In the genomic region with DNA sequence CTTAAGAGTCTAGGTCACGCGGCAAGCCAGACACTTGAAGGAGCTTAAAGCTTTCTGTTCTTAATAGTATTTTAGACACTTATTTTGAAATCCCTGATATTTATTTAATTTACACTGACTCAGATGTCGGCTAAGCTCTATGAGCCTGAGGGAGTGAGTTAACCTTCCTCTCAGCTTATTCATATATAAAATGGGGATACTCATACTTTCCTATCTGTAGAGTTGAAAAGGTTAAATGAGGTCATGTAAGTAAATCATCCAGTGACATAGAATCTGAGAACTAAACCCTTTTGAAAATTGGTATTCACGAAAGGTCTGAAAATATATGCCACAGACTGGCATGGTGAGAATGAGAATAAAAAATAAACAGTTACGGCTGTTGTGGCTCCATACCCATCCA, we compare ENCODE assay signal across 14 cellular contexts. TPM values are rescaled to one million over a fixed set of nuclear protein-coding genes. Genes with fewer than 3 reads are reported as not detected.
DNase-seq lines count a peak whose midpoint lies in the region; ATAC-seq, FAIRE-seq and TF ChIP-seq lines count a peak whose summit lies in the region.
"Had no signal": no experiment of that assay in that cellular context is flagged by ENCODE, and none has a peak within 500 bp of the region (broad histone marks: within the 10 kb centered on the region; RNA-seq: fewer than 3 reads in every experiment).

No MANE protein-coding gene starts in this region.

- no peak overlapping the region for H2AFZ ChIP-seq in keratinocyte (ENCODE audit: control insufficient read depth, low read length)

- H3K4me3 ChIP-seq in keratinocyte (ENCODE audit: control insufficient read depth in 2 of 3, extremely low read depth in 1 of 3, insufficient read depth in 2 of 3, low read depth in 1 of 3, low read length in 3 of 3) (no peak overlapping the region), upper lobe of right lung (no peak overlapping the region)

- no peaks in the 10 kb centered on the region for H3K9me1 ChIP-seq in keratinocyte (ENCODE audit: control insufficient read depth, extremely low read depth, insufficient read depth, low read length)

- intact Hi-C loops in upper lobe of right lung (cut with DNase I): no loop called here

- dilution Hi-C loops in keratinocyte (cut with MboI; ENCODE audit: extremely low pct_ligation_motif_present, low sequenced_read_pairs): no loop called here

- H3K9me3 ChIP-seq in keratinocyte (ENCODE audit: control insufficient read depth, low read depth, low read length) (no peaks in the 10 kb centered on the region), upper lobe of right lung (no peaks in the 10 kb centered on the region)
- H3K9me3 ChIP-seq: pancreas had no signal

- peak overlapping the region; percentile 88 for H3K4me3 Mint-ChIP-seq in activated T-cell treated with anti-CD3 and anti-CD28 coated beads, Interleukin-2, amount 50 U/mL, for 4 hours
- H3K4me3 Mint-ChIP-seq in activated T-helper 17 cell treated with anti-CD3 and anti-CD28 coated beads, Interleukin-2, amount 50 U/mL, for 72 hours: peak overlapping the region; percentile 99

- H3K36me3 ChIP-seq in keratinocyte (ENCODE audit: control insufficient read depth in 2 of 2, extremely low read depth in 1 of 2, insufficient read depth in 2 of 2, low read length in 2 of 2) (no peaks in the 10 kb centered on the region), upper lobe of right lung (no peaks in the 10 kb centered on the region)
- H3K36me3 ChIP-seq: pancreas had no signal

- H3K36me3 Mint-ChIP-seq in activated T-cell treated with anti-CD3 and anti-CD28 coated beads, Interleukin-2, amount 50 U/mL, for 4 hours (ENCODE audit: insufficient read depth): no peaks in the 10 kb centered on the region
- H3K36me3 Mint-ChIP-seq in activated T-helper 17 cell treated with anti-CD3 and anti-CD28 coated beads, Interleukin-2, amount 50 U/mL, for 72 hours (ENCODE audit: low read depth): peaks cover 6% of the 10 kb centered on the region

- H3K27ac Mint-ChIP-seq in activated T-helper 17 cell treated with anti-CD3 and anti-CD28 coated beads, Interleukin-2, amount 50 U/mL, for 72 hours: peak overlapping the region; percentile 96
- H3K27ac Mint-ChIP-seq: activated CD8-positive, alpha-beta memory T cell treated with anti-CD3 and anti-CD28 coated beads, Interleukin-2, amount 10 ng/mL, durations not matched to agents 7 days and 5 days had no signal

- FAIRE-seq in keratinocyte (lab: Jason Lieb, UNC): no peak
- FAIRE-seq: pancreas had no signal

- no peaks in the 10 kb centered on the region for H3K79me2 ChIP-seq in keratinocyte (ENCODE audit: control insufficient read depth, insufficient read depth, low read length)

- H3K27ac ChIP-seq in keratinocyte (ENCODE audit: control insufficient read depth, insufficient read depth, low read length): no peak overlapping the region
- H3K27ac ChIP-seq in upper lobe of right lung: peak overlapping the region; percentile 69

- no peak for TF ChIP-seq CTCF in keratinocyte (optimal IDR thresholded peaks at IDR 0.05 in 1 of 3, IDR thresholded peaks at IDR 0.05 in 1 of 3, conservative IDR thresholded peaks at IDR 0.05 in 1 of 3; ENCODE audit: extremely low read depth in 1 of 3, insufficient read depth in 2 of 3, low read length in 3 of 3)
- TF ChIP-seq CTCF in upper lobe of right lung (IDR thresholded peaks at IDR 0.05): no peak

- H3K4me1 Mint-ChIP-seq in activated T-cell treated with anti-CD3 and anti-CD28 coated beads, Interleukin-2, amount 50 U/mL, for 4 hours (ENCODE audit: low read depth): peaks cover 27% of the 10 kb centered on the region
- peaks cover 11% of the 10 kb centered on the region for H3K4me1 Mint-ChIP-seq in activated T-helper 17 cell treated with anti-CD3 and anti-CD28 coated beads, Interleukin-2, amount 50 U/mL, for 72 hours

- H3K9ac ChIP-seq in keratinocyte (ENCODE audit: control insufficient read depth, extremely low read depth, insufficient read depth, low read length): no peak overlapping the region

- no peak overlapping the region for H3K4me2 ChIP-seq in keratinocyte (ENCODE audit: control insufficient read depth, extremely low read depth, insufficient read depth, low read depth, low read length)

- H3K27me3 ChIP-seq in keratinocyte (ENCODE audit: control insufficient read depth, extremely low read depth, insufficient read depth, low read length): no peaks in the 10 kb centered on the region
- no peaks in the 10 kb centered on the region for H3K27me3 ChIP-seq in upper lobe of right lung
- H3K27me3 ChIP-seq: cardiac muscle cell, pancreas had no signal

- no peaks in the 10 kb centered on the region for H4K20me1 ChIP-seq in keratinocyte (ENCODE audit: control insufficient read depth, extremely low read depth, insufficient read depth, low read length)

- ATAC-seq in activated T-cell treated with anti-CD3 and anti-CD28 coated beads, Interleukin-2, amount 50 U/mL, for 4 hours: peak; percentile 20 to 36
- ATAC-seq in activated T-helper 17 cell treated with anti-CD3 and anti-CD28 coated beads, Interleukin-2, amount 50 U/mL, for 72 hours (replicated peaks): peak; percentile 53
- no peak for ATAC-seq in upper lobe of right lung
- ATAC-seq: activated CD8-positive, alpha-beta memory T cell treated with anti-CD3 and anti-CD28 coated beads, Interleukin-2, amount 10 ng/mL, durations not matched to agents 7 days and 5 days had no signal

- DNase-seq in activated T-cell treated with anti-CD3 and anti-CD28 coated beads, Interleukin-2, amount 50 U/mL, for 4 hours: no peak
- no peak for DNase-seq in activated T-cell treated with anti-CD3 and anti-CD28 coated beads, Interleukin-2, amount 50 U/mL, for 1 hour
- DNase-seq in keratinocyte (ENCODE audit: low read depth, low spot score) (peak; percentile 11), upper lobe of right lung (no peak), HPDE6-E6E7 (ENCODE audit: extremely low spot score) (no peak), SKM-1 treated with dmso at 0.1 percent for 144 hours (lab: John Stamatoyannopoulos, UW; ENCODE audit: unreplicated experiment) (no peak)
- no peak for DNase-seq in activated effector memory CD4-positive, alpha-beta T cell treated with Interleukin-2 at 50 U/mL for 16 hours
- DNase-seq: activated CD8-positive, alpha-beta memory T cell treated with anti-CD3 and anti-CD28 coated beads, Interleukin-2, amount 10 ng/mL, durations not matched to agents 7 days and 5 days; AML-193; NCI-H82; pancreas; stimulated activated CD4-positive, alpha-beta T cell treated with anti-CD3 and anti-CD28 coated beads, Interleukin-2, amount 100 ng/mL, for 24 hours had no signal

- H3K27me3 Mint-ChIP-seq in activated T-cell treated with anti-CD3 and anti-CD28 coated beads, Interleukin-2, amount 50 U/mL, for 4 hours (ENCODE audit: low read depth): peaks cover 28% of the 10 kb centered on the region
- peaks cover 24% of the 10 kb centered on the region for H3K27me3 Mint-ChIP-seq in activated T-helper 17 cell treated with anti-CD3 and anti-CD28 coated beads, Interleukin-2, amount 50 U/mL, for 72 hours

- H3K9me3 Mint-ChIP-seq in activated T-cell treated with anti-CD3 and anti-CD28 coated beads, Interleukin-2, amount 50 U/mL, for 4 hours: no peaks in the 10 kb centered on the region
- H3K9me3 Mint-ChIP-seq in activated T-helper 17 cell treated with anti-CD3 and anti-CD28 coated beads, Interleukin-2, amount 50 U/mL, for 72 hours: no peaks in the 10 kb centered on the region

- peaks cover 15% of the 10 kb centered on the region for H3K4me1 ChIP-seq in keratinocyte (ENCODE audit: control insufficient read depth, extremely low read depth, insufficient read depth, low read length)
- peaks cover 7% of the 10 kb centered on the region for H3K4me1 ChIP-seq in upper lobe of right lung

RNA-seq across cellular contexts. Expression of a gene that starts 1.4 kb away (rescaled TPM):
- under 1 TPM; 0.16 to 0.27 (median 0.20) TPM for total RNA-seq in activated T-cell treated with anti-CD3 and anti-CD28 coated beads, Interleukin-2, amount 50 U/mL, for 4 hours
- 1 to 10 TPM in 1 of 2 donors, under 1 TPM in 1; 0.93 to 1.1 TPM for total RNA-seq in activated T-helper 17 cell treated with anti-CD3 and anti-CD28 coated beads, Interleukin-2, amount 50 U/mL, for 72 hours
- polyA plus RNA-seq in keratinocyte: 7.8 to 11.6 TPM (median 9.1 TPM) in 3 replicates
- 1.8 TPM for polyA plus RNA-seq in keratinocyte (2011; ENCODE audit: low read depth)
- 7.9 and 9.2 TPM in 2 replicates for polyA plus RNA-seq in keratinocyte (2011; cell fraction: cytosol; rRNA removed)
- 15.0 and 18.0 TPM in 2 replicates for polyA plus RNA-seq in keratinocyte (2011; cell fraction: nucleus; rRNA removed)
- polyA plus RNA-seq in keratinocyte (2012; ENCODE audit: low replicate concordance): 2.7 and 10.2 TPM in 2 replicates
- 25.9 to 76.1 TPM (median 26.9 TPM) in 3 replicates for polyA minus RNA-seq in keratinocyte
- 15.5 TPM for polyA minus RNA-seq in keratinocyte (2011; cell fraction: cytosol; rRNA and poly(A)+ RNA removed)
- 10.8 and 21.3 TPM in 2 replicates for polyA minus RNA-seq in keratinocyte (2011; cell fraction: nucleus; rRNA and poly(A)+ RNA removed)
- 14.5 TPM for total RNA-seq in upper lobe of right lung

RNA-seq across cellular contexts. Expression of a gene that starts 40.6 kb away (rescaled TPM):
- total RNA-seq in activated T-cell treated with anti-CD3 and anti-CD28 coated beads, Interleukin-2, amount 50 U/mL, for 4 hours: 10 to 100 TPM; 46.3 to 47.9 (median 46.7) TPM
- 10 to 100 TPM; 38.0 to 43.0 TPM for total RNA-seq in activated T-helper 17 cell treated with anti-CD3 and anti-CD28 coated beads, Interleukin-2, amount 50 U/mL, for 72 hours
- 27.2 to 62.5 TPM (median 31.3 TPM) in 3 replicates for polyA plus RNA-seq in keratinocyte
- 40.3 TPM for polyA plus RNA-seq in keratinocyte (2011; ENCODE audit: low read depth)
- 28.0 and 42.7 TPM in 2 replicates for polyA plus RNA-seq in keratinocyte (2011; cell fraction: cytosol; rRNA removed)
- 11.5 and 25.3 TPM in 2 replicates for polyA plus RNA-seq in keratinocyte (2011; cell fraction: nucleus; rRNA removed)
- polyA plus RNA-seq in keratinocyte (2012; ENCODE audit: low replicate concordance): 25.1 and 30.3 TPM in 2 replicates
- polyA minus RNA-seq in keratinocyte: 3.2 to 30.3 TPM (median 10.9 TPM) in 3 replicates
- 22.6 TPM for polyA minus RNA-seq in keratinocyte (2011; cell fraction: cytosol; rRNA and poly(A)+ RNA removed)
- polyA minus RNA-seq in keratinocyte (2011; cell fraction: nucleus; rRNA and poly(A)+ RNA removed): 4.5 and 8.5 TPM in 2 replicates
- total RNA-seq in upper lobe of right lung: 26.9 TPM
